ENCODE assay signal across 19 cellular contexts in the genomic region with DNA sequence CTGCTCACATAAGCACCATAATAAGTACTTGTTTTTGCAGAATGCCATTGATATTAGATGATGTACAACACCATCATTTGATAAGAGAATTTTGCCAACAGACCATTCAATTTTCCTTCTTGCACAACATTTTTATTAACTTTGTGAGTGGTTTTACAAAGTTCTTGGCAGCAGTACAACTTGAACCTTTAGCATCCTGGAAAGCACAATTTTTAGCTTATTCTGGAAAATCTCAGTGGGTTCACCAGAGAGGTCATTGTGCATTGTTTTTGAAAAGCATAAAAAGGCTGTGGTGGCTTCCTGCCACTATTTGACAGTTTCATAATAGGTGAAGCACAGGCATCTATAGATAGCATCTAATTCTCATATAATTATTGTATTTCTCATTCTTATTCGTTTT. TPM values are rescaled to one million over a fixed set of nuclear protein-coding genes. Genes with fewer than 3 reads are reported as not detected.
DNase-seq lines count a peak whose midpoint lies in the region; ATAC-seq, FAIRE-seq and TF ChIP-seq lines count a peak whose summit lies in the region.
"Had no signal": no experiment of that assay in that cellular context is flagged by ENCODE, and none has a peak within 500 bp of the region (broad histone marks: within the 10 kb centered on the region; RNA-seq: fewer than 3 reads in every experiment).

No MANE protein-coding gene starts in this region.

- H3K4me3 ChIP-seq in astrocyte of the cerebellum (ENCODE audit: low read depth, low read length) (no peak overlapping the region), fibroblast of mammary gland (ENCODE audit: control insufficient read depth, low read depth, low read length) (no peak overlapping the region), pancreas (no peak overlapping the region)
- no peak overlapping the region for H3K4me3 ChIP-seq in effector memory CD4-positive, alpha-beta T cell (ENCODE audit: insufficient read depth, low read depth, low read length, poor library complexity, severe bottlenecking)
- H3K4me3 ChIP-seq: BLaER1 had no signal

- TF ChIP-seq CTCF in astrocyte of the cerebellum (IDR thresholded peaks at IDR 0.05; ENCODE audit: low read depth, low read length, missing control alignments) (no peak), fibroblast of mammary gland (conservative IDR thresholded peaks at IDR 0.05; ENCODE audit: control insufficient read depth, insufficient read depth, low read depth, low read length) (no peak), pancreas (IDR thresholded peaks at IDR 0.05) (no peak), chondrocyte (IDR thresholded peaks at IDR 0.05) (no peak)

- peaks cover 19% of the 10 kb centered on the region for H3K27me3 Mint-ChIP-seq in chondrocyte (ENCODE audit: low read depth)

- in situ Hi-C loops in astrocyte of the cerebellum (cut with HindIII; ENCODE audit: low sequenced_read_pairs), result no loop called here

- no peaks in the 10 kb centered on the region for H3K4me1 Mint-ChIP-seq in chondrocyte (ENCODE audit: low read depth)
- H3K4me1 Mint-ChIP-seq: CD4-positive, alpha-beta memory T cell had no signal

- no peaks in the 10 kb centered on the region for H3K9me3 ChIP-seq in pancreas
- H3K9me3 ChIP-seq in effector memory CD4-positive, alpha-beta T cell (ENCODE audit: control insufficient read depth, low read length), result no peaks in the 10 kb centered on the region

- no peak for TF ChIP-seq POLR2A in GM12891 (IDR thresholded peaks at IDR 0.05; ENCODE audit: low read depth, low read length)

- DNase-seq in GM12891 (ENCODE audit: insufficient read length, low spot score), result no peak
- peak; percentile 22 for DNase-seq in astrocyte of the cerebellum (ENCODE audit: low read depth)
- DNase-seq in fibroblast of mammary gland (ENCODE audit: low read depth), result peak; percentile 5
- DNase-seq in pancreas, result no peak
- DNase-seq in effector memory CD4-positive, alpha-beta T cell, result no peak
- no peak for DNase-seq in chondrocyte (ENCODE audit: low spot score)
- no peak for DNase-seq in iPS-NIHi7 (ENCODE audit: extremely low spot score)
- DNase-seq: CD4-positive, alpha-beta memory T cell; DMS153; GDM1; H7; NCI-H1694 treated with DMSO at 0.1 percent for 48 hours; NCI-H2227 treated with DMSO at 0.1 percent for 48 hours; NCI-H524; NCI-H82; OCI-M1; SHP77 had no signal

- no peaks in the 10 kb centered on the region for H3K36me3 ChIP-seq in pancreas
- H3K36me3 ChIP-seq in effector memory CD4-positive, alpha-beta T cell (ENCODE audit: control insufficient read depth, insufficient read depth, low read length), result no peaks in the 10 kb centered on the region
- H3K36me3 ChIP-seq: BLaER1 had no signal

- H3K4me1 ChIP-seq in pancreas, result no peaks in the 10 kb centered on the region
- H3K4me1 ChIP-seq in effector memory CD4-positive, alpha-beta T cell (ENCODE audit: control insufficient read depth, insufficient read depth, low read length, poor library complexity, severe bottlenecking), result no peaks in the 10 kb centered on the region
- H3K4me1 ChIP-seq: BLaER1 had no signal

- intact Hi-C loops in pancreas (cut with DNase I), result no loop called here

- H3K9me3 Mint-ChIP-seq in chondrocyte (ENCODE audit: low read depth), result peaks cover 9% of the 10 kb centered on the region

- peaks cover 0 to 4% (median 1%) of the 10 kb centered on the region in 4 donors for H3K27me3 ChIP-seq in pancreas
- no peaks in the 10 kb centered on the region for H3K27me3 ChIP-seq in effector memory CD4-positive, alpha-beta T cell (replicated peaks; ENCODE audit: control insufficient read depth, insufficient read depth, low read length, poor library complexity, severe bottlenecking)
- H3K27me3 ChIP-seq: BLaER1 had no signal

- no peak overlapping the region for H3K27ac Mint-ChIP-seq in chondrocyte (ENCODE audit: unreplicated experiment)
- H3K27ac Mint-ChIP-seq: CD4-positive, alpha-beta memory T cell had no signal

- H3K27ac ChIP-seq in pancreas, result no peak overlapping the region
- no peak overlapping the region for H3K27ac ChIP-seq in effector memory CD4-positive, alpha-beta T cell (ENCODE audit: insufficient read depth, low read length, poor library complexity, severe bottlenecking)
- H3K27ac ChIP-seq: BLaER1 had no signal

- ATAC-seq in pancreas, result no peak

- 18 to 25% methylated on average over 1 of the region's 1 CpG for WGBS in pancreas, 2 donors

- H3K36me3 Mint-ChIP-seq in chondrocyte (ENCODE audit: low read depth), result no peaks in the 10 kb centered on the region
- H3K36me3 Mint-ChIP-seq: CD4-positive, alpha-beta memory T cell had no signal

- FAIRE-seq in GM12891 (lab: Jason Lieb, UNC) (peak; percentile 26), pancreas (lab: Jason Lieb, UNC) (peak; percentile 70)
- FAIRE-seq: A204.1 had no signal

- no peak overlapping the region for H3K4me3 Mint-ChIP-seq in chondrocyte (ENCODE audit: unreplicated experiment)
- H3K4me3 Mint-ChIP-seq: CD4-positive, alpha-beta memory T cell had no signal

TF ChIP-seq in GM12891, 5 proteins besides CTCF, POLR2A, EP300 and RAD21:
- no peak for TF ChIP-seq TAF1 (IDR thresholded peaks at IDR 0.05; ENCODE audit: low read depth, low read length)
- TF ChIP-seq PAX5 (IDR thresholded peaks at IDR 0.05; ENCODE audit: insufficient read depth, low read length, severe bottlenecking), result no peak
- no peak for TF ChIP-seq POU2F2 (IDR thresholded peaks at IDR 0.05; ENCODE audit: low read depth, low read length)
- no peak for TF ChIP-seq POLR2AphosphoS5 (IDR thresholded peaks at IDR 0.05; ENCODE audit: low read depth, low read length)
- TF ChIP-seq SPI1 (IDR thresholded peaks at IDR 0.05; ENCODE audit: low read depth, low read length), result no peak

RNA-seq across cellular contexts. Expression of gene REPS2, which starts 26.3 kb away (rescaled TPM):
- 0.01 TPM for polyA plus RNA-seq in GM12891 (2012; ENCODE audit: low read depth, missing spikeins)
- total RNA-seq in pancreas, result 10 to 100 TPM; 14.2 to 29.3 (median 18.7) TPM
- polyA plus RNA-seq in pancreas, result 1 to 10 TPM; 5.2 to 7.1 TPM
- total RNA-seq in chondrocyte, result 2.0 to 2.4 TPM (median 2.2 TPM) in 3 replicates

RNA-seq across cellular contexts. Expression of gene RBBP7, which starts 50.0 kb away (rescaled TPM):
- polyA plus RNA-seq in GM12891 (2012; ENCODE audit: low read depth, missing spikeins), result 128 TPM
- total RNA-seq in pancreas (10 to 100 TPM; 29.1 to 46.2 (median 40.9) TPM), chondrocyte (122 to 151 TPM (median 142 TPM) in 3 replicates)
- 10 to 100 TPM; 52.3 to 90.0 TPM for polyA plus RNA-seq in pancreas

Comparison
In these comparisons a context has a peak if more than half of its experiments do, and no peak if none do; other contexts are left out.
1. DNase-seq: peak in astrocyte of the cerebellum (single experiment) and fibroblast of mammary gland (single experiment); none in GM12891 (single experiment), pancreas (0 of 6), effector memory CD4-positive, alpha-beta T cell (0 of 3), chondrocyte (single experiment) and iPS-NIHi7 (single experiment).